8 cellular contexts compared by ENCODE assay signal in genomic region chrX:49230500-49231232, GRCh38. TPM values are rescaled to one million over a fixed set of nuclear protein-coding genes. Genes with fewer than 3 reads are reported as not detected.
DNase-seq lines count a peak whose midpoint lies in the region; ATAC-seq lines count a peak whose summit lies in the region.

No MANE protein-coding gene starts in this region.

- H3K4me1 ChIP-seq in NT2/D1 (ENCODE audit: insufficient read depth, insufficient read length) (peaks cover 2% of the 10 kb centered on the region), right cardiac atrium (ENCODE audit: control insufficient read depth, insufficient read depth, low read length) (no peaks in the 10 kb centered on the region)

- 5% methylated on average over 43 of the region's 44 CpGs for WGBS in right cardiac atrium

- ATAC-seq in HG02588 (IDR thresholded peaks at IDR 0.05; ENCODE audit: unreplicated experiment): peak; percentile 73
- ATAC-seq in right cardiac atrium: peak; percentile 78 to 88

- no peaks in the 10 kb centered on the region for H3K36me3 ChIP-seq in NT2/D1 (ENCODE audit: insufficient read depth, insufficient read length, low read length)

- DNase-seq in GM03348 (ENCODE audit: low spot score) (peak; percentile 30), NT2/D1 (ENCODE audit: low read depth, low spot score) (peak; percentile 40), right cardiac atrium (peak; percentile 79 to 90 (median 89)), T1000 (lab: John Stamatoyannopoulos, UW) (no peak)
- peak; percentile 82 for DNase-seq in activated effector memory CD4-positive, alpha-beta T cell treated with anti-CD3 and anti-CD28 coated beads, Interleukin-2, amount 50 U/mL, for 16 hours
- DNase-seq in NK-92 treated with Interleukin-12 subunit alpha and Interleukin-12 subunit beta, amount 100 ng/mL, for 24 hours (lab: John Stamatoyannopoulos, UW): no peak

- H3K27me3 ChIP-seq in NT2/D1 (ENCODE audit: insufficient read depth, insufficient read length): no peaks in the 10 kb centered on the region
- no peaks in the 10 kb centered on the region for H3K27me3 ChIP-seq in right cardiac atrium (ENCODE audit: control insufficient read depth, insufficient read depth)

- peak overlapping the region; percentile 81 for H3K9ac ChIP-seq in NT2/D1 (ENCODE audit: insufficient read length, low read depth)

- H3K9me3 ChIP-seq in NT2/D1 (ENCODE audit: insufficient read depth, low read length) (no peaks in the 10 kb centered on the region), right cardiac atrium (ENCODE audit: control insufficient read depth, low read length) (no peaks in the 10 kb centered on the region)

- intact Hi-C loops in right cardiac atrium (cut with DNase I): no loop called here

- H3K27ac ChIP-seq in right cardiac atrium (ENCODE audit: low read length): no peak overlapping the region
- peak overlapping the region in 16 of 21 experiments; percentile 12 to 74 (median 44) for H3K27ac ChIP-seq in skin epidermis

- H3K4me3 ChIP-seq in NT2/D1 (ENCODE audit: insufficient read length, low read depth) (peak overlapping the region; percentile 54), right cardiac atrium (ENCODE audit: low read length) (peak overlapping the region; percentile 36), skin epidermis (peak overlapping the region; percentile 14 to 36 (median 24))

RNA-seq across cellular contexts. Expression of gene CACNA1F, which starts 2.5 kb away (rescaled TPM):
- total RNA-seq in right cardiac atrium: under 1 TPM; 0.17 to 0.78 (median 0.19) TPM
- 0.09 TPM for polyA plus RNA-seq in right cardiac atrium

RNA-seq across cellular contexts. Expression of gene CCDC22, which starts 4.6 kb away (rescaled TPM):
- total RNA-seq in right cardiac atrium: 10 to 100 TPM in 3 of 4 donors, 1 to 10 TPM in 1; 9.2 to 13.7 (median 12.2) TPM
- 8.5 TPM for polyA plus RNA-seq in right cardiac atrium

RNA-seq across cellular contexts. Expression of gene SYP, which starts 30.7 kb away (rescaled TPM):
- total RNA-seq in right cardiac atrium: 1 to 10 TPM; 2.1 to 3.1 (median 2.4) TPM
- polyA plus RNA-seq in right cardiac atrium: 3.0 TPM

RNA-seq across cellular contexts. Expression of gene FOXP3, which starts 33.8 kb away (rescaled TPM):
- under 1 TPM in 2 of 4 donors, not detected in 2; 0.09 to 0.28 TPM for total RNA-seq in right cardiac atrium
- 0.05 TPM for polyA plus RNA-seq in right cardiac atrium

RNA-seq across cellular contexts. Expression of gene PPP1R3F, which starts 38.9 kb away (rescaled TPM):
- 10 to 100 TPM; 23.8 to 29.3 (median 25.5) TPM for total RNA-seq in right cardiac atrium
- polyA plus RNA-seq in right cardiac atrium: 23.5 TPM

Comparison
In these comparisons a context has a peak if more than half of its experiments do, and no peak if none do; other contexts are left out.
1. DNase-seq: peak in GM03348 (single experiment), NT2/D1 (single experiment), activated effector memory CD4-positive, alpha-beta T cell treated with anti-CD3 and anti-CD28 coated beads, Interleukin-2, amount 50 U/mL, for 16 hours (single experiment) and right cardiac atrium (3 of 3); none in NK-92 treated with Interleukin-12 subunit alpha and Interleukin-12 subunit beta, amount 100 ng/mL, for 24 hours (single experiment) and T1000 (single experiment).
2. Peak in every context shown above with its lines, with median percentiles within 50 percentile points of each other: H3K4me3 ChIP-seq.